Comparison of ENCODE assay signal across 17 cellular contexts in genomic region chr13:40479196-40479845, GRCh38.
A peak's percentile ranks its signal among the peaks of the same experiment; 100 is the strongest.
DNase-seq lines count a peak whose midpoint lies in the region; ATAC-seq, FAIRE-seq and TF ChIP-seq lines count a peak whose summit lies in the region.
"Had no signal": no experiment of that assay in that cellular context is flagged by ENCODE, and none has a peak within 500 bp of the region (broad histone marks: within the 10 kb centered on the region; RNA-seq: fewer than 3 reads in every experiment).

No MANE protein-coding gene starts in this region.

- peaks cover 20 to 61% (median 45%) of the 10 kb centered on the region in 9 donors for H3K4me1 ChIP-seq in heart right ventricle
- H3K4me1 ChIP-seq in H1 (replicated peaks in 1 of 4; ENCODE audit: control insufficient read depth in 3 of 4, insufficient read depth in 4 of 4, low read length in 3 of 4), result peaks cover 0 to 12% (median 5%) of the 10 kb centered on the region in 4 experiments; a peak in 5 of 7 replicates
- peaks cover 67 to 69% of the 10 kb centered on the region in 2 donors for H3K4me1 ChIP-seq in thyroid gland
- H3K4me1 ChIP-seq: HAP-1 had no signal

- no peak overlapping the region for H2BK15ac ChIP-seq in H1 (ENCODE audit: low read length)

- H3K9me3 Mint-ChIP-seq in naive thymus-derived CD8-positive, alpha-beta T cell, result no peaks in the 10 kb centered on the region

- H3K27me3 ChIP-seq in heart right ventricle (no peaks in the 10 kb centered on the region), H1 (replicated peaks in 1 of 4; ENCODE audit: control insufficient read depth in 3 of 4, extremely low read depth in 1 of 4, insufficient read depth in 3 of 4, low read length in 3 of 4) (peaks cover 0 to 1% (median 0%) of the 10 kb centered on the region in 4 experiments; a peak in 1 of 7 replicates), thyroid gland (no peaks in the 10 kb centered on the region)

- no peak overlapping the region for H4K8ac ChIP-seq in H1 (ENCODE audit: extremely low read depth, insufficient read depth, low read length)

- DNase-seq in cardiac septum (ENCODE audit: low spot score), result peak; percentile 70
- DNase-seq in heart right ventricle, result no peak
- DNase-seq in H1 (ENCODE audit: low read depth in 1 of 2, low spot score in 2 of 2), result no peak
- no peak for DNase-seq in naive thymus-derived CD8-positive, alpha-beta T cell
- DNase-seq in thyroid gland, result peak; percentile 71 to 78
- no peak for DNase-seq in HK-2 (ENCODE audit: unreplicated experiment)
- DNase-seq: activated CD8-positive, alpha-beta memory T cell treated with anti-CD3 and anti-CD28 coated beads for 24 hours; effector memory CD4-positive, alpha-beta T cell; NCI-H2081 treated with DMSO at 0.1 percent for 48 hours; NCI-H69; stimulated activated CD4-positive, alpha-beta T cell treated with anti-CD3 and anti-CD28 coated beads, Interleukin-4, amount 100 ng/mL, for 24 hours had no signal

- H3K4me1 Mint-ChIP-seq in naive thymus-derived CD8-positive, alpha-beta T cell, result peaks cover 41 to 75% (median 65%) of the 10 kb centered on the region in 4 donors

- ATAC-seq in heart right ventricle (no peak), HG02642 (IDR thresholded peaks at IDR 0.05; ENCODE audit: poor library complexity, unreplicated experiment) (no peak), GM19351 (IDR thresholded peaks at IDR 0.05; ENCODE audit: unreplicated experiment) (no peak)
- ATAC-seq in naive thymus-derived CD8-positive, alpha-beta T cell, result no peak

- no peaks in the 10 kb centered on the region; the same call in 1 of the 2 replicates for H3K23me2 ChIP-seq in H1 (ENCODE audit: low read depth, low read length)

- no peak overlapping the region for H2BK20ac ChIP-seq in H1 (ENCODE audit: low read length)

- H2BK5ac ChIP-seq in H1 (ENCODE audit: low read depth, low read length), result no peak overlapping the region; the same call in 1 of the 2 replicates

- TF ChIP-seq CTCF in heart right ventricle (IDR thresholded peaks at IDR 0.05) (no peak), H1 (IDR thresholded peaks at IDR 0.05; ENCODE audit: control extremely low read depth in 1 of 3, insufficient read depth in 1 of 3, low read depth in 1 of 3, low read length in 3 of 3) (no peak), thyroid gland (IDR thresholded peaks at IDR 0.05) (no peak)

- no peak for TF ChIP-seq EP300 in H1 (IDR thresholded peaks at IDR 0.05; ENCODE audit: borderline replicate concordance in 1 of 2, low read depth in 2 of 2, low read length in 2 of 2)

- no peak overlapping the region for H3K56ac ChIP-seq in H1 (replicated peaks; ENCODE audit: insufficient read length, low read depth, low read length)

- POLR2A ChIA-PET in H1 (lab: Charles Lee; ENCODE audit: partially characterized antibody), result no interaction called here
- POLR2A ChIA-PET in naive thymus-derived CD8-positive, alpha-beta T cell (lab: Charles Lee), result interaction anchor here (1.8 kb wide), 1 partner anchor 13 kb away, joined by 4 read pairs; no protein-coding TSS in a partner anchor

- no peak for FAIRE-seq in H1 (lab: Jason Lieb, UNC)
- FAIRE-seq: G401.6, RCC 7860 had no signal

- intact Hi-C loops in cardiac septum (cut with DNase I), result loop anchor here (5.0 kb wide), 2 partner anchors 37 to 188 kb away; partner anchors contain the start of gene FOXO1
- intact Hi-C loops in heart right ventricle (cut with DNase I), result loop anchor here in 5 of 10 donors (5.0 to 10.0 kb wide), 3 partner anchors 105 to 185 kb away; partner anchors contain the start of gene FOXO1 (in 3 of the 5)
- intact Hi-C loops in thyroid gland (cut with DNase I), result no loop called here

- no peaks in the 10 kb centered on the region for H3K79me2 ChIP-seq in H1 (ENCODE audit: control insufficient read depth in 1 of 2, insufficient read depth in 2 of 2, low read length in 2 of 2)

- H3K27me3 Mint-ChIP-seq in naive thymus-derived CD8-positive, alpha-beta T cell, result no peaks in the 10 kb centered on the region

- no peak overlapping the region for H2AFZ ChIP-seq in H1 (ENCODE audit: low read length)

- no peak overlapping the region for H4K5ac ChIP-seq in H1 (ENCODE audit: insufficient read length, low read depth, low read length)

- H4K20me1 ChIP-seq in H1 (replicated peaks in 1 of 2; ENCODE audit: control insufficient read depth in 1 of 2, insufficient read depth in 2 of 2, low read length in 2 of 2), result no peaks in the 10 kb centered on the region

- peak overlapping the region in 7 of 10 donors; percentile 37 to 96 (median 65) for H3K27ac Mint-ChIP-seq in naive thymus-derived CD8-positive, alpha-beta T cell
- H3K27ac Mint-ChIP-seq: activated T-helper 2 cell treated with anti-CD3 and anti-CD28 coated beads, Interferon-gamma antibody, Interleukin-2, Interleukin-4, amounts not matched to agents 10 μg/mL and 5 μg/mL and 100 μg/mL, durations not matched to agents 14 hours and 24 hours and 36 hours had no signal

- H3K14ac ChIP-seq in H1 (ENCODE audit: insufficient read length), result no peak overlapping the region

- H3K36me3 Mint-ChIP-seq in naive thymus-derived CD8-positive, alpha-beta T cell, result peaks cover 0 to 2% (median 0%) of the 10 kb centered on the region in 3 donors

- no peak overlapping the region for H3K18ac ChIP-seq in H1 (ENCODE audit: extremely low read depth, low read length)

- no peak overlapping the region for H2AK5ac ChIP-seq in H1 (ENCODE audit: low read depth, low read length)

- H2BK12ac ChIP-seq in H1 (ENCODE audit: low read depth, low read length), result 0 out of 2 replicates have a peak overlapping the region, but pooled peaks have one; percentile 2

- no peak for TF ChIP-seq RAD21 in H1 (IDR thresholded peaks at IDR 0.05 in 1 of 2, conservative IDR thresholded peaks at IDR 0.05 in 1 of 2; ENCODE audit: low read depth in 2 of 2, low read length in 2 of 2)

- H3K4me3 Mint-ChIP-seq in naive thymus-derived CD8-positive, alpha-beta T cell, result no peak overlapping the region

- no peak overlapping the region for H3K4me3 ChIP-seq in heart right ventricle
- H3K4me3 ChIP-seq in H1 (ENCODE audit: extremely low read depth in 1 of 4, insufficient read depth in 2 of 4, low read depth in 3 of 4, low read length in 4 of 4), result no peak overlapping the region
- no peak overlapping the region for H3K4me3 ChIP-seq in thyroid gland (replicated peaks in 1 of 3)
- H3K4me3 ChIP-seq: HAP-1 had no signal

- no peak overlapping the region for H4K91ac ChIP-seq in H1 (replicated peaks; ENCODE audit: insufficient read length, low read length)

- no peaks in the 10 kb centered on the region for H3K79me1 ChIP-seq in H1 (ENCODE audit: low read depth, low read length)

- CTCF ChIA-PET in H1 (lab: Charles Lee; ENCODE audit: partially characterized antibody), result no interaction called here

- TF ChIP-seq POLR2A in H1 (IDR thresholded peaks at IDR 0.05; ENCODE audit: control extremely low read depth in 1 of 2, low read depth in 2 of 2, low read length in 2 of 2) (no peak), thyroid gland (IDR thresholded peaks at IDR 0.05) (no peak)

- no peaks in the 10 kb centered on the region for H3K9me3 ChIP-seq in heart right ventricle
- H3K9me3 ChIP-seq in H1 (ENCODE audit: insufficient read depth in 2 of 2, low read depth in 1 of 2, low read length in 1 of 2), result no peaks in the 10 kb centered on the region
- H3K9me3 ChIP-seq in thyroid gland, result no peaks in the 10 kb centered on the region
- H3K9me3 ChIP-seq: HAP-1 had no signal

- no peak overlapping the region for H3K23ac ChIP-seq in H1 (ENCODE audit: insufficient read length)

- H3K27ac ChIP-seq in heart right ventricle (peak overlapping the region in 5 of 10 donors; percentile 39 to 85 (median 71)), H1 (ENCODE audit: low read depth, low read length) (no peak overlapping the region), thyroid gland (peak overlapping the region; percentile 80 to 84 (median 83))

- H3K36me3 ChIP-seq in heart right ventricle, result no peaks in the 10 kb centered on the region
- no peaks in the 10 kb centered on the region for H3K36me3 ChIP-seq in H1 (ENCODE audit: control insufficient read depth in 2 of 4, insufficient read depth in 4 of 4, low read length in 3 of 4)
- no peaks in the 10 kb centered on the region for H3K36me3 ChIP-seq in thyroid gland
- H3K36me3 ChIP-seq: HAP-1 had no signal

- H3K4me2 ChIP-seq in H1 (ENCODE audit: insufficient read depth in 1 of 2, low read depth in 2 of 2, low read length in 2 of 2), result no peak overlapping the region

- no peak overlapping the region for H3K4ac ChIP-seq in H1 (replicated peaks; ENCODE audit: insufficient read length, low read depth, low read length)

- 94% methylated on average over 28 of the region's 28 CpGs for WGBS in heart right ventricle, 2 donors
- WGBS in H1 (ENCODE audit: extremely low coverage in 1 of 2, insufficient coverage in 1 of 2, insufficient read length in 1 of 2, insufficient replicate concordance in 2 of 2, low coverage in 1 of 2, low lambda C conversion rate in 2 of 2, missing lambda C conversion rate in 1 of 2), 2 experiments, result 84% methylated on average over 28 of the region's 28 CpGs; no CpG with 5 or more reads in 1 of the 2 experiments
- 52 to 73% methylated on average over 26 to 28 of the region's 28 CpGs for WGBS in thyroid gland, 2 donors

- H3K9ac ChIP-seq in H1 (replicated peaks in 1 of 4; ENCODE audit: extremely low read depth in 1 of 4, low read depth in 3 of 4, low read length in 3 of 4), result no peak overlapping the region

- no peak overlapping the region for H2BK120ac ChIP-seq in H1 (replicated peaks; ENCODE audit: low read depth, low read length)

TF ChIP-seq in H1, 55 proteins besides CTCF, POLR2A, EP300 and RAD21:
- TF ChIP-seq PHF8 (conservative IDR thresholded peaks at IDR 0.05; ENCODE audit: low read depth, low read length), result no peak

Comparison
In these comparisons a context has a peak if more than half of its experiments do, and no peak if none do; other contexts are left out.
1. DNase-seq: peak in cardiac septum (single experiment) and thyroid gland (2 of 2); none in heart right ventricle (0 of 2), H1 (0 of 2), naive thymus-derived CD8-positive, alpha-beta T cell (0 of 10) and HK-2 (single experiment).